Comparison of ENCODE assay signal across 30 cellular contexts in genomic region chr11:33545941-33546340, GRCh38.
DNase-seq lines count a peak whose midpoint lies in the region; ATAC-seq and TF ChIP-seq lines count a peak whose summit lies in the region.
"Had no signal": no experiment of that assay in that cellular context is flagged by ENCODE, and none has a peak within 500 bp of the region (broad histone marks: within the 10 kb centered on the region; RNA-seq: fewer than 3 reads in every experiment).

No MANE protein-coding gene starts in this region.

- H3K36me3 ChIP-seq in ACC112 (ENCODE audit: insufficient read depth, low read length) = no peaks in the 10 kb centered on the region
- peaks cover 7% of the 10 kb centered on the region for H3K36me3 ChIP-seq in GM23248 (ENCODE audit: low read depth)
- H3K36me3 ChIP-seq: BLaER1, colonic mucosa, esophagus muscularis mucosa, neural progenitor cell, prostate gland, upper lobe of left lung had no signal

- peak overlapping the region; percentile 65 for H3K4me2 ChIP-seq in GM23248 (ENCODE audit: unreplicated experiment)
- H3K4me2 ChIP-seq: BLaER1, neural progenitor cell had no signal

- H3K9me3 Mint-ChIP-seq in glutamatergic neuron (ENCODE audit: unreplicated experiment) = no peaks in the 10 kb centered on the region
- H3K9me3 Mint-ChIP-seq: activated naive CD8-positive, alpha-beta T cell treated with anti-CD3 and anti-CD28 coated beads, Interleukin-2, amount 10 ng/mL, durations not matched to agents 7 days and 5 days; activated T-helper 17 cell treated with anti-CD3 and anti-CD28 coated beads, Interleukin-2, amount 50 U/mL, for 72 hours; effector memory CD8-positive, alpha-beta T cell; neural progenitor cell; T-cell had no signal

- H3K27ac Mint-ChIP-seq in glutamatergic neuron (ENCODE audit: unreplicated experiment) = no peak overlapping the region
- H3K27ac Mint-ChIP-seq: activated naive CD8-positive, alpha-beta T cell treated with anti-CD3 and anti-CD28 coated beads, Interleukin-2, amount 10 ng/mL, durations not matched to agents 7 days and 5 days; activated T-helper 17 cell treated with anti-CD3 and anti-CD28 coated beads, Interleukin-2, amount 50 U/mL, for 72 hours; effector memory CD8-positive, alpha-beta T cell; neural progenitor cell; T-cell had no signal

- in situ Hi-C loops in GM23248 (cut with MboI) = loop anchor here (10.0 kb wide), 1 partner anchor 129 kb away; no protein-coding TSS in a partner anchor

- H3K4me1 Mint-ChIP-seq in glutamatergic neuron (ENCODE audit: low read depth, unreplicated experiment) = no peaks in the 10 kb centered on the region
- H3K4me1 Mint-ChIP-seq: activated T-helper 17 cell treated with anti-CD3 and anti-CD28 coated beads, Interleukin-2, amount 50 U/mL, for 72 hours; T-cell had no signal

- peaks cover 7% of the 10 kb centered on the region for H3K27me3 Mint-ChIP-seq in glutamatergic neuron (ENCODE audit: unreplicated experiment)

- H3K4me3 ChIP-seq in ACC112 (ENCODE audit: low read depth, low read length) (no peak overlapping the region), GM23248 (no peak overlapping the region)
- H3K4me3 ChIP-seq: BLaER1, colonic mucosa, esophagus muscularis mucosa, lung, neural progenitor cell, prostate gland, upper lobe of left lung had no signal

- no peaks in the 10 kb centered on the region for H4K20me1 ChIP-seq in GM23248 (ENCODE audit: insufficient read depth)
- H4K20me1 ChIP-seq: BLaER1 had no signal

- no peaks in the 10 kb centered on the region for H3K9me2 ChIP-seq in GM23248 (ENCODE audit: insufficient read depth)

- H3K4me1 ChIP-seq in ACC112 (ENCODE audit: control insufficient read depth, insufficient read depth, low read length, unreplicated experiment) (peaks cover 22% of the 10 kb centered on the region), GM23248 (ENCODE audit: insufficient read depth) (peaks cover 38% of the 10 kb centered on the region)
- H3K4me1 ChIP-seq: BLaER1, Caco-2, colonic mucosa, esophagus muscularis mucosa, neural progenitor cell, prostate gland, upper lobe of left lung had no signal

- H3K27me3 ChIP-seq in ACC112 (ENCODE audit: insufficient read depth, low read length) = no peaks in the 10 kb centered on the region
- no peaks in the 10 kb centered on the region for H3K27me3 ChIP-seq in GM23248 (replicated peaks; ENCODE audit: insufficient read depth)
- H3K27me3 ChIP-seq: BLaER1, colonic mucosa, neural progenitor cell, upper lobe of left lung had no signal

- peaks cover 28% of the 10 kb centered on the region for H3F3A ChIP-seq in GM23248 (ENCODE audit: insufficient read depth)

- no peaks in the 10 kb centered on the region for H3K9me3 ChIP-seq in GM23248 (ENCODE audit: low read depth)
- H3K9me3 ChIP-seq: BLaER1, Caco-2, colonic mucosa, esophagus muscularis mucosa, prostate gland, upper lobe of left lung had no signal

- no peak overlapping the region for H3K4me3 Mint-ChIP-seq in glutamatergic neuron (ENCODE audit: unreplicated experiment)
- H3K4me3 Mint-ChIP-seq: activated naive CD8-positive, alpha-beta T cell treated with anti-CD3 and anti-CD28 coated beads, Interleukin-2, amount 10 ng/mL, durations not matched to agents 7 days and 5 days; activated T-helper 17 cell treated with anti-CD3 and anti-CD28 coated beads, Interleukin-2, amount 50 U/mL, for 72 hours; effector memory CD8-positive, alpha-beta T cell; neural progenitor cell; T-cell had no signal

- H3K9ac ChIP-seq in GM23248 = peak overlapping the region; percentile 16
- H3K9ac ChIP-seq: BLaER1, neural progenitor cell had no signal

- 0 out of 2 replicates have a peak overlapping the region, but pooled peaks have one; percentile 6 for H3K27ac ChIP-seq in ACC112 (ENCODE audit: low read depth, low read length)
- H3K27ac ChIP-seq in GM23248 = peak overlapping the region; percentile 68
- H3K27ac ChIP-seq in angular gyrus (ENCODE audit: low read depth, low read length) = peak overlapping the region; percentile 16
- H3K27ac ChIP-seq: 22Rv1, BLaER1, colonic mucosa, esophagus muscularis mucosa, neural progenitor cell, prostate gland, upper lobe of left lung had no signal

- TF ChIP-seq CTCF in glutamatergic neuron (IDR thresholded peaks at IDR 0.05; ENCODE audit: partially characterized antibody, unreplicated experiment) = no peak

- no peaks in the 10 kb centered on the region for H3K79me2 ChIP-seq in ACC112 (ENCODE audit: control insufficient read depth, insufficient read depth, low read length, unreplicated experiment)
- peaks cover 38% of the 10 kb centered on the region for H3K79me2 ChIP-seq in GM23248 (ENCODE audit: insufficient read depth)

- no peak overlapping the region for H2AFZ ChIP-seq in ACC112 (ENCODE audit: low read length, unreplicated experiment)
- H2AFZ ChIP-seq in GM23248 = peak overlapping the region; percentile 16; the same call in 1 of the 2 replicates
- H2AFZ ChIP-seq: neural progenitor cell had no signal

- no peaks in the 10 kb centered on the region for H3K36me3 Mint-ChIP-seq in glutamatergic neuron (ENCODE audit: unreplicated experiment)
- H3K36me3 Mint-ChIP-seq: activated naive CD8-positive, alpha-beta T cell treated with anti-CD3 and anti-CD28 coated beads, Interleukin-2, amount 10 ng/mL, durations not matched to agents 7 days and 5 days; T-cell had no signal

- DNase-seq in GM23248 = peak; percentile 70
- DNase-seq in fibroblast of peridontal ligament (ENCODE audit: extremely low read depth) = peak; percentile 25
- DNase-seq in glutamatergic neuron = no peak
- DNase-seq: activated CD4-positive, alpha-beta T cell treated with anti-CD3 and anti-CD28 coated beads, Interleukin-2, amount 50 U/mL, for 48 hours; activated CD4-positive, CD25-positive, alpha-beta regulatory T cell; activated CD8-positive, alpha-beta memory T cell treated with anti-CD3 and anti-CD28 coated beads, Interleukin-2, amount 50 U/mL, for 48 hours; activated naive CD8-positive, alpha-beta T cell treated with anti-CD3 and anti-CD28 coated beads, Interleukin-2, amount 10 ng/mL, durations not matched to agents 7 days and 5 days; Caco-2; colonic mucosa; effector memory CD8-positive, alpha-beta T cell; Karpas-422; MV-4-11; NCI-H2171; NCI-H524; NK-92 treated with Interleukin-12 subunit alpha and Interleukin-12 subunit beta, amount 100 ng/mL, for 24 hours; T-cell; upper lobe of left lung had no signal

- ATAC-seq in HG03097 (IDR thresholded peaks at IDR 0.05; ENCODE audit: low FRiP score, unreplicated experiment) (no peak), GM21381 (IDR thresholded peaks at IDR 0.05; ENCODE audit: unreplicated experiment) (no peak), HG03280 (IDR thresholded peaks at IDR 0.05; ENCODE audit: unreplicated experiment) (no peak)
- ATAC-seq: activated T-helper 17 cell treated with anti-CD3 and anti-CD28 coated beads, Interleukin-2, amount 50 U/mL, for 72 hours; effector memory CD8-positive, alpha-beta T cell; Panc1; T-cell had no signal

Comparison
In these comparisons a context has a peak if more than half of its experiments do, and no peak if none do; other contexts are left out.
1. H3K27ac ChIP-seq: peak in every context shown above with its lines; median percentile 68 in GM23248; 16 in angular gyrus; 6 in ACC112.